1 cellular context compared by ENCODE assay signal in genomic region chr6:89842228-89842627, GRCh38.
TF ChIP-seq lines count a peak whose summit lies in the region.

No MANE protein-coding gene starts in this region.

TF ChIP-seq in WTC11, 78 proteins besides CTCF, POLR2A, EP300 and RAD21:
- TF ChIP-seq TEAD1 (CRISPR knock-in tag; IDR thresholded peaks at IDR 0.05) = no peak
- TF ChIP-seq E2F1 (CRISPR knock-in tag; IDR thresholded peaks at IDR 0.05) = no peak
- no peak for TF ChIP-seq STAT6 (CRISPR knock-in tag; conservative IDR thresholded peaks at IDR 0.05; ENCODE audit: low read depth)
- TF ChIP-seq FOXK1 (CRISPR knock-in tag; IDR thresholded peaks at IDR 0.05) = no peak
- no peak for TF ChIP-seq FOXP1 (CRISPR knock-in tag; IDR thresholded peaks at IDR 0.05; ENCODE audit: borderline replicate concordance)
- TF ChIP-seq ERG (CRISPR knock-in tag; IDR thresholded peaks at IDR 0.05) = no peak
- no peak for TF ChIP-seq JUN (CRISPR knock-in tag; IDR thresholded peaks at IDR 0.05)
- TF ChIP-seq ZBTB43 (CRISPR knock-in tag; IDR thresholded peaks at IDR 0.05) = no peak
- TF ChIP-seq PRRX2 (CRISPR knock-in tag; IDR thresholded peaks at IDR 0.05) = no peak
